8 cellular contexts compared by ENCODE assay signal in the genomic region with DNA sequence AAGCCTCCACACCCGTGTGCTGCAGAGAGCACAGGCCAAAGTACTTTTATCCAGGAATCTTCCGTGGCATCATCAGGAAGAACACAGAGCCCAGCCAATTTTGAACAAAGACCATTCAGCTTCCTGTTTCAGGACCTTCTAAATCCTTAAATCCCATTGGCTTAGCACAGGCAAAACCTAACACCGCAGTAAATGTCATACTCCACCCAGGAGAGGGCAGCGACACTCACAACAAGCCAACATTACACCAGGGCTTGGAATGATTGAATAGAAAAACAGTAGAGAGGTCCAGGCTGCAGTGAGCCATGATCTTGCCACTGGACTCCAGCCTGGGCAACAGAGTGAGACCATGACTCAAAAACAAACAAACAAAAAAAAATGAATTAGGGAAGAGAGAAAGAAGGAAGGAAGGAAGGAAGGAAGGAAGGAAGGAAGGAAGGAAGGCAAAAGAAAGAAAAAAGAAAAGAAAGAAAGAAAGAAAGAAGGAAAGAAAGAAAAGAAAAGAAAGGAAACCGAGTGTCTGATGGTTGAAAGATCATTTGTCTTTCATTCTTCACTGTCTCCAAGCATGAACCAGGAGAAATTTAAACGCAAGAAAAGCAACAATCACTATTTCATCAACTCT.
DNase-seq lines count a peak whose midpoint lies in the region; ATAC-seq and TF ChIP-seq lines count a peak whose summit lies in the region.

No MANE protein-coding gene starts in this region.

- ATAC-seq in HG02571 (IDR thresholded peaks at IDR 0.05; ENCODE audit: unreplicated experiment) (no peak), psoas muscle (no peak)

- no peak overlapping the region for H2AFZ ChIP-seq in KMS-11 (ENCODE audit: low read depth)

- H3K79me2 ChIP-seq in KMS-11 (ENCODE audit: insufficient read depth, low read depth) = no peaks in the 10 kb centered on the region

- DNase-seq in NCI-H1694 treated with DMSO at 0.1 percent for 48 hours (lab: John Stamatoyannopoulos, UW) (peak; percentile 30), NCI-H1694 (lab: John Stamatoyannopoulos, UW) (no peak), astrocyte of the cerebellum (ENCODE audit: low read depth) (no peak), pons (ENCODE audit: low spot score) (peak; percentile 75), prostate gland (ENCODE audit: low spot score) (no peak), psoas muscle (no peak)

- no peak overlapping the region for H3K4me3 ChIP-seq in KMS-11 (IDR thresholded peaks at IDR 0.05; ENCODE audit: insufficient read depth, low read depth, low read length)
- no peak overlapping the region for H3K4me3 ChIP-seq in astrocyte of the cerebellum (ENCODE audit: low read depth, low read length)
- no peak overlapping the region for H3K4me3 ChIP-seq in prostate gland
- no peak overlapping the region for H3K4me3 ChIP-seq in psoas muscle

- no peak overlapping the region for H3K27ac ChIP-seq in KMS-11
- no peak overlapping the region for H3K27ac ChIP-seq in prostate gland
- no peak overlapping the region for H3K27ac ChIP-seq in psoas muscle

- H3K9me3 ChIP-seq in prostate gland (no peaks in the 10 kb centered on the region), psoas muscle (no peaks in the 10 kb centered on the region)

- H3K27me3 ChIP-seq in KMS-11 (ENCODE audit: insufficient read depth, low read depth) (no peaks in the 10 kb centered on the region), prostate gland (replicated peaks; ENCODE audit: insufficient read depth) (peaks cover 5% of the 10 kb centered on the region), psoas muscle (ENCODE audit: insufficient read depth in 3 of 3, low read length in 2 of 3) (peaks cover 0 to 3% (median 0%) of the 10 kb centered on the region in 3 donors)

- no peak overlapping the region for H3K9ac ChIP-seq in KMS-11

- in situ Hi-C loops in astrocyte of the cerebellum (cut with HindIII; ENCODE audit: low sequenced_read_pairs) = no loop called here

- intact Hi-C loops in prostate gland (cut with DNase I) = no loop called here
- intact Hi-C loops in psoas muscle (cut with DNase I) = no loop called here

- TF ChIP-seq CTCF in KMS-11 (conservative IDR thresholded peaks at IDR 0.05; ENCODE audit: low read depth, low read length) = 0 out of 2 replicates have a peak, but pooled peaks have one; percentile 20
- TF ChIP-seq CTCF in astrocyte of the cerebellum (IDR thresholded peaks at IDR 0.05; ENCODE audit: low read depth, low read length, missing control alignments) = peak; percentile 12
- no peak for TF ChIP-seq CTCF in prostate gland (IDR thresholded peaks at IDR 0.05)
- no peak for TF ChIP-seq CTCF in psoas muscle (IDR thresholded peaks at IDR 0.05)

- no peak for TF ChIP-seq POLR2A in prostate gland (IDR thresholded peaks at IDR 0.05)

- WGBS in prostate gland = 78% methylated on average over 6 of the region's 6 CpGs
- 38 to 42% (median 40%) methylated on average over 6 of the region's 6 CpGs for WGBS in psoas muscle, 3 donors

- no peaks in the 10 kb centered on the region for H3K36me3 ChIP-seq in KMS-11 (ENCODE audit: insufficient read depth)
- H3K36me3 ChIP-seq in prostate gland = no peaks in the 10 kb centered on the region
- H3K36me3 ChIP-seq in psoas muscle (ENCODE audit: insufficient read depth in 1 of 2, low read depth in 1 of 2) = no peaks in the 10 kb centered on the region

- no peaks in the 10 kb centered on the region for H4K20me1 ChIP-seq in KMS-11 (ENCODE audit: insufficient read depth)

- no peak overlapping the region for H3K4me2 ChIP-seq in KMS-11

- H3K4me1 ChIP-seq in KMS-11 (ENCODE audit: low read depth, poor library complexity, severe bottlenecking) (no peaks in the 10 kb centered on the region), prostate gland (replicated peaks) (no peaks in the 10 kb centered on the region), psoas muscle (no peaks in the 10 kb centered on the region)

Comparison
In these comparisons a context has a peak if more than half of its experiments do, and no peak if none do; other contexts are left out.
1. DNase-seq: peak in NCI-H1694 treated with DMSO at 0.1 percent for 48 hours (single experiment) and pons (single experiment); none in NCI-H1694 (single experiment), astrocyte of the cerebellum (single experiment), prostate gland (single experiment) and psoas muscle (0 of 2).
2. CTCF ChIP-seq: peak in KMS-11 (single experiment) and astrocyte of the cerebellum (single experiment); none in prostate gland (0 of 4) and psoas muscle (single experiment).